In genomic region chr1:18922848-18923475, GRCh38 we compare ENCODE assay signal across 9 cellular contexts. TPM values are rescaled to one million over a fixed set of nuclear protein-coding genes. Genes with fewer than 3 reads are reported as not detected.
DNase-seq lines count a peak whose midpoint lies in the region; ATAC-seq and TF ChIP-seq lines count a peak whose summit lies in the region.
"Had no signal": no experiment of that assay in that cellular context is flagged by ENCODE, and none has a peak within 500 bp of the region (broad histone marks: within the 10 kb centered on the region; RNA-seq: fewer than 3 reads in every experiment).

No MANE protein-coding gene starts in this region.

- POLR2A ChIA-PET in activated B cell treated with CpG ODN at 0.5 μM for 24 hours (lab: Charles Lee): interaction anchor here (0.6 to 1.1 kb wide), 3 partner anchors 20 to 39 kb away, joined by 3 to 8 read pairs (median 4); partner anchors contain the start of genes ALDH4A1 and IFFO2

- H3K9ac ChIP-seq in smooth muscle cell (ENCODE audit: low read depth): peak overlapping the region; percentile 22

- no peak for DNase-seq in GM23338 (ENCODE audit: low spot score)
- no peak for DNase-seq in activated B cell treated with CpG ODN at 0.5 μM for 24 hours
- DNase-seq in right atrium auricular region (ENCODE audit: low spot score): no peak
- DNase-seq in smooth muscle cell (lab: John Stamatoyannopoulos, UW; ENCODE audit: unreplicated experiment): no peak
- DNase-seq in NCI-H524 (lab: John Stamatoyannopoulos, UW): no peak
- no peak for DNase-seq in GM13976 (ENCODE audit: low spot score)

- H3K27ac ChIP-seq in GM23338 (ENCODE audit: low read depth) (no peak overlapping the region), right atrium auricular region (peak overlapping the region; percentile 88), smooth muscle cell (ENCODE audit: low read depth) (peak overlapping the region; percentile 85)

- H3F3A ChIP-seq in GM23338 (replicated peaks; ENCODE audit: low read depth): no peaks in the 10 kb centered on the region
- H3F3A ChIP-seq in smooth muscle cell (ENCODE audit: low read depth): peaks cover 23% of the 10 kb centered on the region

- H3K79me2 ChIP-seq in GM23338 (replicated peaks; ENCODE audit: insufficient read depth) (no peaks in the 10 kb centered on the region), smooth muscle cell (ENCODE audit: low read depth) (peaks cover 67% of the 10 kb centered on the region)

- H3K4me3 Mint-ChIP-seq in GM23338: no peak overlapping the region
- H3K4me3 Mint-ChIP-seq in activated B cell treated with CpG ODN at 0.5 μM for 24 hours: no peak overlapping the region

- no peaks in the 10 kb centered on the region for H3K9me2 ChIP-seq in GM23338 (ENCODE audit: insufficient read depth)

- H3K27me3 Mint-ChIP-seq in GM23338 (ENCODE audit: insufficient read depth, low read depth, poor library complexity) (peaks cover 4% of the 10 kb centered on the region), activated B cell treated with CpG ODN at 0.5 μM for 24 hours (no peaks in the 10 kb centered on the region)

- intact Hi-C loops in activated B cell treated with CpG ODN at 0.5 μM for 24 hours (cut with micrococcal nuclease): no loop called here

- CTCF ChIA-PET in activated B cell treated with CpG ODN at 0.5 μM for 24 hours (lab: Charles Lee): interaction anchor here (1.0 to 5.4 kb wide), 6 partner anchors 9 to 50 kb away, joined by 4 to 53 read pairs (median 6); no protein-coding TSS in a partner anchor

- H3K4me1 ChIP-seq in GM23338 (ENCODE audit: insufficient read depth) (no peaks in the 10 kb centered on the region; the same call in 1 of the 2 replicates), right atrium auricular region (peaks cover 0 to 61% of the 10 kb centered on the region in 2 donors), smooth muscle cell (ENCODE audit: low read depth) (peaks cover 37% of the 10 kb centered on the region)

- H4K20me1 ChIP-seq in GM23338 (replicated peaks; ENCODE audit: insufficient read depth) (no peaks in the 10 kb centered on the region; the same call in 1 of the 2 replicates), smooth muscle cell (ENCODE audit: low read depth) (peaks cover 39% of the 10 kb centered on the region)

- peak overlapping the region; percentile 20; the same call in 1 of the 2 replicates for H3K27ac Mint-ChIP-seq in GM23338
- H3K27ac Mint-ChIP-seq in activated B cell treated with CpG ODN at 0.5 μM for 24 hours: peak overlapping the region; percentile 20

- H2AFZ ChIP-seq in GM23338: no peak overlapping the region
- H2AFZ ChIP-seq in smooth muscle cell (ENCODE audit: low read depth): no peak overlapping the region

- TF ChIP-seq CTCF in GM23338 (conservative IDR thresholded peaks at IDR 0.05; ENCODE audit: low read depth in 2 of 2) (no peak), activated B cell treated with CpG ODN at 0.5 μM for 24 hours (IDR thresholded peaks at IDR 0.05) (no peak), right atrium auricular region (IDR thresholded peaks at IDR 0.05) (no peak), smooth muscle cell (IDR thresholded peaks at IDR 0.05; ENCODE audit: borderline replicate concordance, insufficient read depth, poor library complexity, severe bottlenecking) (no peak), GM13976 (IDR thresholded peaks at IDR 0.05; ENCODE audit: borderline replicate concordance, control extremely low read depth, extremely low read depth, insufficient read depth, missing control alignments) (no peak)

- H3K4me3 ChIP-seq in GM23338 (no peak overlapping the region), right atrium auricular region (no peak overlapping the region), smooth muscle cell (no peak overlapping the region)

- H3K9me3 Mint-ChIP-seq in GM23338 (peaks cover 3% of the 10 kb centered on the region; the same call in 2 of the 3 replicates), activated B cell treated with CpG ODN at 0.5 μM for 24 hours (no peaks in the 10 kb centered on the region)

- H3K9me3 ChIP-seq in right atrium auricular region: no peaks in the 10 kb centered on the region
- H3K9me3 ChIP-seq in smooth muscle cell (replicated peaks; ENCODE audit: low read depth): no peaks in the 10 kb centered on the region

- H3K27me3 ChIP-seq in GM23338 (ENCODE audit: insufficient read depth) (no peaks in the 10 kb centered on the region), right atrium auricular region (no peaks in the 10 kb centered on the region), smooth muscle cell (ENCODE audit: low read depth) (no peaks in the 10 kb centered on the region)

- H3K36me3 Mint-ChIP-seq in GM23338 (ENCODE audit: low read depth): peaks cover 2% of the 10 kb centered on the region; the same call in 1 of the 3 replicates
- peaks cover 23% of the 10 kb centered on the region for H3K36me3 Mint-ChIP-seq in activated B cell treated with CpG ODN at 0.5 μM for 24 hours (ENCODE audit: low read depth)

- H3K4me1 Mint-ChIP-seq in GM23338 (peaks cover 21% of the 10 kb centered on the region), activated B cell treated with CpG ODN at 0.5 μM for 24 hours (peaks cover 46% of the 10 kb centered on the region)

- H3K36me3 ChIP-seq in GM23338 (ENCODE audit: insufficient read depth) (no peaks in the 10 kb centered on the region), right atrium auricular region (peaks cover 15% of the 10 kb centered on the region), smooth muscle cell (ENCODE audit: low read depth) (no peaks in the 10 kb centered on the region)

- 69% methylated on average over 15 of the region's 15 CpGs for WGBS in smooth muscle cell (ENCODE audit: low lambda C conversion rate)

- ATAC-seq in GM23338 (peak; percentile 21), activated B cell treated with CpG ODN at 0.5 μM for 24 hours (ENCODE audit: low read depth) (no peak), HG03460 (IDR thresholded peaks at IDR 0.05; ENCODE audit: unreplicated experiment) (no peak), GM19324 (IDR thresholded peaks at IDR 0.05; ENCODE audit: low FRiP score, unreplicated experiment) (no peak)
- ATAC-seq: activated CD4-positive, CD25-positive, alpha-beta regulatory T cell treated with anti-CD3 and anti-CD28 coated beads, Interleukin-2, amount 50 U/mL, for 24 hours had no signal

- H3K4me2 ChIP-seq in GM23338 (no peak overlapping the region), smooth muscle cell (peak overlapping the region; percentile 71)

- in situ Hi-C loops in GM13976 (cut with MboI; ENCODE audit: low sequenced_read_pairs, unreplicated experiment): loop anchor here (25.0 kb wide), 1 partner anchor 164 kb away; no protein-coding TSS in a partner anchor

TF ChIP-seq in GM23338, 12 proteins besides CTCF, POLR2A, EP300 and RAD21 (continues in another document):
- TF ChIP-seq ZNF114 (CRISPR knock-in tag; IDR thresholded peaks at IDR 0.05): no peak
- no peak for TF ChIP-seq JUNB (IDR thresholded peaks at IDR 0.05; ENCODE audit: unreplicated experiment)
- TF ChIP-seq STAT1 (IDR thresholded peaks at IDR 0.05; ENCODE audit: unreplicated experiment): no peak
- TF ChIP-seq CREB1 (CRISPR knock-in tag; IDR thresholded peaks at IDR 0.05; ENCODE audit: low read depth): no peak
- no peak for TF ChIP-seq EZH2 (IDR thresholded peaks at IDR 0.05; ENCODE audit: low read depth, unreplicated experiment)
- no peak for TF ChIP-seq ZNF331 (CRISPR knock-in tag; IDR thresholded peaks at IDR 0.05; ENCODE audit: low read depth)
- TF ChIP-seq ETS1 (IDR thresholded peaks at IDR 0.05): no peak

RNA-seq across cellular contexts. Expression of gene ALDH4A1, which starts 20.6 kb away (rescaled TPM):
- total RNA-seq in GM23338 (2014; rRNA removed; shearing (Covaris generic)): 33.8 and 36.9 TPM in 2 replicates
- polyA plus RNA-seq in GM23338 (2016; fragmentation: Nextera tagmentation; extraction: Ambion mirVana) (11.3 and 13.5 TPM in 2 replicates), smooth muscle cell (6.3 and 7.2 TPM in 2 replicates)
- total RNA-seq in activated B cell treated with CpG ODN at 0.5 μM for 24 hours (6.5 and 7.1 TPM in 2 replicates), right atrium auricular region (10 to 100 TPM; 22.6 to 27.3 TPM), smooth muscle cell (4.6 and 4.8 TPM in 2 replicates)

RNA-seq across cellular contexts. Expression of gene IFFO2, which starts 33.5 kb away (rescaled TPM):
- 7.5 and 13.2 TPM in 2 replicates for total RNA-seq in GM23338 (2014; rRNA removed; shearing (Covaris generic))
- 0.71 and 1.5 TPM in 2 replicates for polyA plus RNA-seq in GM23338 (2016; fragmentation: Nextera tagmentation; extraction: Ambion mirVana)
- 13.0 and 13.6 TPM in 2 replicates for total RNA-seq in activated B cell treated with CpG ODN at 0.5 μM for 24 hours
- 10 to 100 TPM in 1 of 2 donors, 1 to 10 TPM in 1; 2.3 to 14.0 TPM for total RNA-seq in right atrium auricular region
- 19.1 and 28.0 TPM in 2 replicates for total RNA-seq in smooth muscle cell
- polyA plus RNA-seq in smooth muscle cell: 3.7 and 5.7 TPM in 2 replicates
